ENCODE assay signal across 28 cellular contexts in the genomic region with DNA sequence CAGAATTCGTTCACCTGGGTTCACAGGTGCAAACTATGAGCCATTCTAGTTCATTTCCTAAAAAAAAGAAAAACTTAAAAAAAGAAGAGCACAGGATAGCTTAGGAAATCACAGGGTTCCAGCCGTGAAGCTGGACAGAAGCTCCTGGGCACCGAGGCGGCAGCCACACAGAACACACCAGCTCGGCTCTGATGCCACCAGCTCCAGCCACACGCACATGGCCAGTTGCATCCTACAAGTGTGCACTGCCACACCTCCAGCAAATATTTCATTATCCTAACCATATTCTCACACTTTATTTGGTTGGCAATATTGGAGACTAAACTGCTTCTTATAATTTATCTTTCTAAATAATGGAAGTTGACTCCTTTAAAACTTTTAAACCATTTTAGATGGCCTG.
"Had no signal": no experiment of that assay in that cellular context is flagged by ENCODE, and none has a peak within 500 bp of the region (broad histone marks: within the 10 kb centered on the region; RNA-seq: fewer than 3 reads in every experiment).

No MANE protein-coding gene starts in this region.

- ATAC-seq: naive thymus-derived CD8-positive, alpha-beta T cell; psoas muscle; right cardiac atrium; right lobe of liver; stimulated activated naive B cell treated with anti-CD40 and anti-IgM and Interleukin-4, amounts not matched to agents 10 μg/mL and 1 μg/mL and 100 μg/mL, for 72 hours had no signal

- H2AFZ ChIP-seq: neural progenitor cell, parathyroid adenoma had no signal

- H3K9me3 ChIP-seq: ovary, psoas muscle, right lobe of liver, sigmoid colon, stomach, thoracic aorta, thyroid gland, tibial nerve, upper lobe of left lung, vagina had no signal

- H3K4me3 Mint-ChIP-seq: naive B cell; naive thymus-derived CD8-positive, alpha-beta T cell; nephron; neural progenitor cell; stimulated activated naive B cell treated with anti-CD40 and anti-IgM and Interleukin-4, amounts not matched to agents 10 μg/mL and 1 μg/mL and 100 μg/mL, for 72 hours; stimulated activated naive CD8-positive, alpha-beta T cell treated with anti-CD3 and anti-CD28 coated beads, Interleukin-15, Interleukin-2, amounts not matched to agents 100 ng/mL and 50 ng/mL, for 24 hours had no signal

- H3K4me3 ChIP-seq: neural progenitor cell, ovary, psoas muscle, right lobe of liver, sigmoid colon, stomach, thoracic aorta, thyroid gland, tibial nerve, upper lobe of left lung, vagina had no signal

- H3K4me1 ChIP-seq: neural progenitor cell, parathyroid adenoma had no signal

- H3K27ac Mint-ChIP-seq: naive B cell; naive thymus-derived CD8-positive, alpha-beta T cell; nephron; neural progenitor cell; stimulated activated naive B cell treated with anti-CD40 and anti-IgM and Interleukin-4, amounts not matched to agents 10 μg/mL and 1 μg/mL and 100 μg/mL, for 72 hours; stimulated activated naive CD8-positive, alpha-beta T cell treated with anti-CD3 and anti-CD28 coated beads, Interleukin-15, Interleukin-2, amounts not matched to agents 100 ng/mL and 50 ng/mL, for 24 hours had no signal

- DNase-seq: naive B cell; naive thymus-derived CD8-positive, alpha-beta T cell; occipital lobe; ovary; psoas muscle; right cardiac atrium; right lobe of liver; sigmoid colon; small intestine; stimulated activated CD4-positive, alpha-beta T cell treated with anti-CD3 and anti-CD28 coated beads, Interleukin-12 subunit alpha, Interleukin-12 subunit beta, amount 100 ng/mL, for 4 hours; stimulated activated CD4-positive, alpha-beta T cell treated with anti-CD3 and anti-CD28 coated beads, Interleukin-1b, Interleukin-23, amount 100 ng/mL, for 48 hours; stimulated activated CD4-positive, alpha-beta T cell treated with anti-CD3 and anti-CD28 coated beads, Interleukin-4, amount 100 ng/mL, for 1 hour; stimulated activated CD4-positive, alpha-beta T cell treated with anti-CD3 and anti-CD28 coated beads, Interleukin-4, amount 100 ng/mL, for 4 hours; stimulated activated CD8-positive, alpha-beta memory T cell treated with anti-CD3 and anti-CD28 coated beads, Interleukin-4, amount 100 ng/mL, for 48 hours; stimulated activated naive B cell treated with anti-CD40 and anti-IgM and Interleukin-4, amounts not matched to agents 10 μg/mL and 1 μg/mL and 100 μg/mL, for 72 hours; stimulated activated naive CD4-positive, alpha-beta T cell treated with Interleukin-2 at 50 U/mL for 16 hours; stomach; thyroid gland; trophoblast cell; upper lobe of left lung had no signal

- FAIRE-seq: small intestine, urothelium cell line had no signal

- H3K9ac ChIP-seq: neural progenitor cell, parathyroid adenoma had no signal

- H3K27ac ChIP-seq: neural progenitor cell, ovary, parathyroid adenoma, psoas muscle, right lobe of liver, sigmoid colon, stomach, thoracic aorta, thyroid gland, tibial nerve, upper lobe of left lung, vagina had no signal

- H3K27me3 ChIP-seq: neural progenitor cell, ovary, right lobe of liver, thyroid gland, vagina had no signal

- H3K9me3 Mint-ChIP-seq: naive B cell; nephron; neural progenitor cell; stimulated activated naive B cell treated with anti-CD40 and anti-IgM and Interleukin-4, amounts not matched to agents 10 μg/mL and 1 μg/mL and 100 μg/mL, for 72 hours; stimulated activated naive CD8-positive, alpha-beta T cell treated with anti-CD3 and anti-CD28 coated beads, Interleukin-15, Interleukin-2, amounts not matched to agents 100 ng/mL and 50 ng/mL, for 24 hours had no signal

- H3K79me2 ChIP-seq: parathyroid adenoma had no signal

- H3K4me2 ChIP-seq: neural progenitor cell had no signal

- H3K36me3 Mint-ChIP-seq: naive B cell; naive thymus-derived CD8-positive, alpha-beta T cell; neural progenitor cell; stimulated activated naive B cell treated with anti-CD40 and anti-IgM and Interleukin-4, amounts not matched to agents 10 μg/mL and 1 μg/mL and 100 μg/mL, for 72 hours had no signal

- H3K36me3 ChIP-seq: neural progenitor cell, ovary, right lobe of liver, sigmoid colon, stomach, thoracic aorta, thyroid gland, tibial nerve, upper lobe of left lung, vagina had no signal
